Comparison of ENCODE assay signal across 4 cellular contexts in genomic region chr14:26634946-26635345, GRCh38. TPM values are rescaled to one million over a fixed set of nuclear protein-coding genes. Genes with fewer than 3 reads are reported as not detected.
"Had no signal": no experiment of that assay in that cellular context is flagged by ENCODE, and none has a peak within 500 bp of the region (broad histone marks: within the 10 kb centered on the region; RNA-seq: fewer than 3 reads in every experiment).

No MANE protein-coding gene starts in this region.

RNA-seq across cellular contexts. Expression of gene NOVA1, which starts 37.1 kb away (rescaled TPM):
- total RNA-seq: activated CD4-positive, alpha-beta memory T cell treated with anti-CD3 and anti-CD28 coated beads, Interleukin-2, amount 10 ng/mL, durations not matched to agents 7 days and 5 days; MCF 10A; OCI-LY7; SJSA1 had no signal
